8 cellular contexts compared by ENCODE assay signal in the genomic region with DNA sequence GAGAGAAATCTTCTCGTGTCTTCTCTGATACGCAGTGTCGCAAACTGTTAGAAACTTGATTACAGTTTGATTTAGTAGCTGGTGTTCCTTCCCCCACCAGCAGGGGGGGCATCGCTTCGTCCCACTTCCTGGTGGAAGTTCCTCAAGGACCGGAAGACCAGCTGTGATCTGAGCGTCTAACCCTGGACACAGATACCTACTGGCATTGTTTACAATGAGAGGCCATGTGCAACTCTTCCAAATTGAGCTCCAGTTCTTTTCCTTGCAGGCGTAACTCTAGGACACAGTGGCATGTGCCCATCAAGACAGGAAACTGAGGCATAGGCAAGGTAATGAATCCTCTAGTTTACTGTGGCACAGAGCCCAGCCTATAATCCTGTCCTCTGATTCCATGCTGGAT.
A peak's percentile ranks its signal among the peaks of the same experiment; 100 is the strongest.
DNase-seq lines count a peak whose midpoint lies in the region; ATAC-seq and TF ChIP-seq lines count a peak whose summit lies in the region.

No MANE protein-coding gene starts in this region.

- H3K9ac ChIP-seq in HCT116 (ENCODE audit: low read length) = no peak overlapping the region
- no peak overlapping the region for H3K9ac ChIP-seq in SK-N-SH

- POLR2A ChIA-PET in CD8-positive, alpha-beta T cell (lab: Charles Lee) = no interaction called here
- POLR2A ChIA-PET in HCT116 (lab: Charles Lee) (no interaction called here), SK-N-SH (lab: Yijun Ruan, JAX) (no interaction called here)

- no peaks in the 10 kb centered on the region for H3K27me3 ChIP-seq in CD8-positive, alpha-beta T cell (ENCODE audit: insufficient read depth, low read length)
- H3K27me3 ChIP-seq in HCT116 (ENCODE audit: insufficient read depth, low read length) = no peaks in the 10 kb centered on the region
- H3K27me3 ChIP-seq in SK-N-SH (ENCODE audit: insufficient read depth) = no peaks in the 10 kb centered on the region

- H3K9me3 ChIP-seq in CD8-positive, alpha-beta T cell (ENCODE audit: low read length) = no peaks in the 10 kb centered on the region
- H3K9me3 ChIP-seq in HCT116 (ENCODE audit: control insufficient read depth in 1 of 2, insufficient read depth in 1 of 2, low read depth in 1 of 2, low read length in 2 of 2) = no peaks in the 10 kb centered on the region
- no peaks in the 10 kb centered on the region for H3K9me3 ChIP-seq in SK-N-SH

- no peak for TF ChIP-seq EP300 in SK-N-SH (IDR thresholded peaks at IDR 0.05; ENCODE audit: borderline replicate concordance in 1 of 2, low read depth in 1 of 2, low read length in 1 of 2)

- ATAC-seq in CD8-positive, alpha-beta T cell = no peak
- ATAC-seq in HCT116 (peak; percentile 91), HG03097 (IDR thresholded peaks at IDR 0.05; ENCODE audit: low FRiP score, unreplicated experiment) (no peak)

- no peak overlapping the region for H3K27ac Mint-ChIP-seq in CD8-positive, alpha-beta T cell
- peak overlapping the region; percentile 83 for H3K27ac Mint-ChIP-seq in nephron progenitor cell

- intact Hi-C loops in CD8-positive, alpha-beta T cell (cut with DNase I, micrococcal nuclease) = no loop called here
- intact Hi-C loops in HCT116 (cut with micrococcal nuclease) = loop anchor here (2.0 to 5.0 kb wide), 2 partner anchors 120 to 275 kb away; no protein-coding TSS in a partner anchor

- peak overlapping the region; percentile 57 for H3K4me2 ChIP-seq in HCT116 (ENCODE audit: low read length)
- no peak overlapping the region for H3K4me2 ChIP-seq in SK-N-SH

- no peaks in the 10 kb centered on the region for H3K9me3 Mint-ChIP-seq in CD8-positive, alpha-beta T cell
- H3K9me3 Mint-ChIP-seq in nephron progenitor cell = peaks cover 4% of the 10 kb centered on the region

- H3F3A ChIP-seq in SK-N-SH (replicated peaks; ENCODE audit: insufficient read depth) = no peaks in the 10 kb centered on the region

- H3K9me2 ChIP-seq in HCT116 (ENCODE audit: insufficient read depth) = no peaks in the 10 kb centered on the region
- H3K9me2 ChIP-seq in SK-N-SH = no peaks in the 10 kb centered on the region

- TF ChIP-seq RAD21 in HCT116 (IDR thresholded peaks at IDR 0.05; ENCODE audit: low read depth) (peak; percentile 66), SK-N-SH (IDR thresholded peaks at IDR 0.05; ENCODE audit: low read length) (peak; percentile 59)

- H3K4me3 Mint-ChIP-seq in CD8-positive, alpha-beta T cell = no peak overlapping the region
- no peak overlapping the region for H3K4me3 Mint-ChIP-seq in nephron progenitor cell

- H3K79me2 ChIP-seq in HCT116 (ENCODE audit: insufficient read depth, low read length) (no peaks in the 10 kb centered on the region), SK-N-SH (ENCODE audit: insufficient read depth) (no peaks in the 10 kb centered on the region)

- H3K4me3 ChIP-seq in CD8-positive, alpha-beta T cell (ENCODE audit: low read depth, low read length) = no peak overlapping the region
- H3K4me3 ChIP-seq in HCT116 (replicated peaks in 1 of 2; ENCODE audit: low read depth in 1 of 2, low read length in 2 of 2) (peak overlapping the region; percentile 20 to 27; a peak in 2 of 4 replicates), SK-N-SH (ENCODE audit: low read depth in 2 of 2, low read length in 1 of 2) (peak overlapping the region in 1 of 2 experiments; percentile 26; a peak in 1 of 4 replicates)

- RAD21 ChIA-PET in HCT116 (lab: Charles Lee; ENCODE audit: low non-redundant PET in 1 of 2, low total read pairs in 2 of 2, uncharacterized antibody in 2 of 2, unreplicated experiment in 2 of 2) = interaction anchor here (1.0 to 1.1 kb wide), 2 partner anchors 119 to 120 kb away, joined by 3 to 4 read pairs; no protein-coding TSS in a partner anchor

- peak overlapping the region; percentile 99 for H2AFZ ChIP-seq in HCT116 (ENCODE audit: low read depth, low read length, poor library complexity, severe bottlenecking)
- no peak overlapping the region for H2AFZ ChIP-seq in SK-N-SH (ENCODE audit: low read depth)

- no peaks in the 10 kb centered on the region for H3K4me1 ChIP-seq in CD8-positive, alpha-beta T cell (ENCODE audit: insufficient read depth, low read length)
- H3K4me1 ChIP-seq in HCT116 (ENCODE audit: control insufficient read depth in 1 of 2, insufficient read depth in 2 of 2, low read length in 2 of 2) = peaks cover 2 to 9% of the 10 kb centered on the region in 2 experiments; a peak in 3 of 4 replicates
- H3K4me1 ChIP-seq in SK-N-SH (ENCODE audit: control insufficient read depth in 1 of 2, insufficient read depth in 2 of 2, low read depth in 1 of 2, low read length in 1 of 2) = peaks cover 0 to 8% of the 10 kb centered on the region in 2 experiments; a peak in 2 of 4 replicates

- H3K36me3 ChIP-seq in CD8-positive, alpha-beta T cell (ENCODE audit: insufficient read depth, low read length) = no peaks in the 10 kb centered on the region
- H3K36me3 ChIP-seq in HCT116 (ENCODE audit: control insufficient read depth in 1 of 2, insufficient read depth in 2 of 2, low read length in 2 of 2) = no peaks in the 10 kb centered on the region
- no peaks in the 10 kb centered on the region for H3K36me3 ChIP-seq in SK-N-SH (replicated peaks in 1 of 2; ENCODE audit: control insufficient read depth in 1 of 2, insufficient read depth in 2 of 2, low read length in 1 of 2)

- H3K27me3 Mint-ChIP-seq in CD8-positive, alpha-beta T cell (ENCODE audit: low read depth) = no peaks in the 10 kb centered on the region
- peaks cover 3% of the 10 kb centered on the region for H3K27me3 Mint-ChIP-seq in nephron progenitor cell (ENCODE audit: low read depth, poor library complexity)

- 65% methylated on average over 8 of the region's 8 CpGs for WGBS in SK-N-SH (ENCODE audit: low lambda C conversion rate)

- CTCF ChIA-PET in CD8-positive, alpha-beta T cell (lab: Charles Lee) = interaction anchor here (0.8 to 1.4 kb wide), 7 partner anchors 9 to 317 kb away, joined by 3 to 7 read pairs (median 4); a partner anchor contains a TSS
- CTCF ChIA-PET in HCT116 (lab: Charles Lee) (interaction anchor here (0.6 to 1.9 kb wide), 27 partner anchors 9 to 506 kb away, joined by 3 to 21 read pairs (median 4); no protein-coding TSS in a partner anchor), SK-N-SH (lab: Yijun Ruan, JAX) (interaction anchor here (0.7 to 4.2 kb wide), 34 partner anchors 10 to 897 kb away, joined by 3 to 51 read pairs (median 4); a partner anchor contains a TSS)

- TF ChIP-seq CTCF in CD8-positive, alpha-beta T cell (IDR thresholded peaks at IDR 0.05) = peak; percentile 53
- peak; percentile 50 to 94 (median 92); a peak in 5 of 6 replicates for TF ChIP-seq CTCF in HCT116 (IDR thresholded peaks at IDR 0.05 in 2 of 3, conservative IDR thresholded peaks at IDR 0.05 in 1 of 3; ENCODE audit: borderline replicate concordance in 1 of 3, insufficient read depth in 1 of 3, low read depth in 2 of 3, low read length in 2 of 3)
- peak; percentile 75 for TF ChIP-seq CTCF in SK-N-SH (IDR thresholded peaks at IDR 0.05)
- TF ChIP-seq CTCF in nephron progenitor cell (IDR thresholded peaks at IDR 0.05) = peak; percentile 62

- H3K27ac ChIP-seq in CD8-positive, alpha-beta T cell (ENCODE audit: low read depth, low read length) = no peak overlapping the region
- no peak overlapping the region for H3K27ac ChIP-seq in HCT116 (ENCODE audit: low read depth, low read length)
- no peak overlapping the region; a peak in 1 of 4 replicates for H3K27ac ChIP-seq in SK-N-SH (ENCODE audit: low read depth in 2 of 2, low read length in 1 of 2)

- BruUV-seq in HCT116 (replicated peaks; lab: Mats Ljungman, UMichigan) = no TSS peak

- peaks cover 25% of the 10 kb centered on the region for H3K36me3 Mint-ChIP-seq in CD8-positive, alpha-beta T cell
- H3K36me3 Mint-ChIP-seq in nephron progenitor cell (ENCODE audit: low read depth) = peaks cover 13% of the 10 kb centered on the region

- H3K4me1 Mint-ChIP-seq in CD8-positive, alpha-beta T cell (ENCODE audit: low read depth) = peaks cover 3% of the 10 kb centered on the region
- H3K4me1 Mint-ChIP-seq in nephron progenitor cell = peaks cover 78% of the 10 kb centered on the region

- peak in 3 of 7 experiments; percentile 15 to 57 (median 45) for DNase-seq in CD8-positive, alpha-beta T cell
- peak; percentile 42 for DNase-seq in HCT116 (ENCODE audit: low read depth, low spot score)
- DNase-seq in SK-N-SH = peak; percentile 64
- peak; percentile 67 for DNase-seq in dermis blood vessel endothelial cell
- peak; percentile 55 for DNase-seq in nephron progenitor cell
- no peak for DNase-seq in NK-92 (lab: John Stamatoyannopoulos, UW; ENCODE audit: unreplicated experiment)
- DNase-seq in inferior parietal cortex (ENCODE audit: extremely low spot score) = no peak

- TF ChIP-seq POLR2A in HCT116 (IDR thresholded peaks at IDR 0.05; ENCODE audit: borderline replicate concordance, extremely low read depth, insufficient read depth, insufficient read length) = no peak

- H4K20me1 ChIP-seq in HCT116 (ENCODE audit: insufficient read depth) (no peaks in the 10 kb centered on the region), SK-N-SH (ENCODE audit: insufficient read depth) (no peaks in the 10 kb centered on the region)

TF ChIP-seq in HCT116, 20 proteins besides CTCF, POLR2A, EP300 and RAD21 (continues in another document):
- TF ChIP-seq YY1 (IDR thresholded peaks at IDR 0.05; ENCODE audit: extremely low read depth, insufficient replicate concordance, low read depth, low read length) (no peak), CEBPB (IDR thresholded peaks at IDR 0.05; ENCODE audit: low read depth) (no peak), TCF7L2 (IDR thresholded peaks at IDR 0.05; ENCODE audit: borderline replicate concordance, extremely low read depth, insufficient read depth, insufficient read length) (no peak), EGR1 (IDR thresholded peaks at IDR 0.05; ENCODE audit: low read depth) (no peak), CBX3 (IDR thresholded peaks at IDR 0.05; ENCODE audit: low read depth) (peak; percentile 43; the same call in 1 of the 2 replicates), POLR2AphosphoS5 (IDR thresholded peaks at IDR 0.05; ENCODE audit: low read depth, low read length) (no peak)
- TF ChIP-seq, protein P1, sequence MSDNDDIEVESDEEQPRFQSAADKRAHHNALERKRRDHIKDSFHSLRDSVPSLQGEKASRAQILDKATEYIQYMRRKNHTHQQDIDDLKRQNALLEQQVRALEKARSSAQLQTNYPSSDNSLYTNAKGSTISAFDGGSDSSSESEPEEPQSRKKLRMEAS (IDR thresholded peaks at IDR 0.05) = no peak

TF ChIP-seq in SK-N-SH, 30 proteins besides CTCF, POLR2A, EP300 and RAD21 (continues in another document):
- TF ChIP-seq, protein P2, sequence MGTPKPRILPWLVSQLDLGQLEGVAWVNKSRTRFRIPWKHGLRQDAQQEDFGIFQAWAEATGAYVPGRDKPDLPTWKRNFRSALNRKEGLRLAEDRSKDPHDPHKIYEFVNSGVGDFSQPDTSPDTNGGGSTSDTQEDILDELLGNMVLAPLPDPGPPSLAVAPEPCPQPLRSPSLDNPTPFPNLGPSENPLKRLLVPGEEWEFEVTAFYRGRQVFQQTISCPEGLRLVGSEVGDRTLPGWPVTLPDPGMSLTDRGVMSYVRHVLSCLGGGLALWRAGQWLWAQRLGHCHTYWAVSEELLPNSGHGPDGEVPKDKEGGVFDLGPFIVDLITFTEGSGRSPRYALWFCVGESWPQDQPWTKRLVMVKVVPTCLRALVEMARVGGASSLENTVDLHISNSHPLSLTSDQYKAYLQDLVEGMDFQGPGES (IDR thresholded peaks at IDR 0.05; ENCODE audit: low read depth, low read length) = no peak
- no peak for TF ChIP-seq POLR2AphosphoS5 (IDR thresholded peaks at IDR 0.05; ENCODE audit: low read depth, low read length)

Comparison
In these comparisons a context has a peak if more than half of its experiments do, and no peak if none do; other contexts are left out.
1. DNase-seq: peak in HCT116 (single experiment), SK-N-SH (single experiment), dermis blood vessel endothelial cell (single experiment) and nephron progenitor cell (single experiment); none in NK-92 (single experiment) and inferior parietal cortex (single experiment).
2. Peak in every context shown above with its lines, with median percentiles within 50 percentile points of each other: CTCF ChIP-seq.